In genomic region chr12:84913151-84913550, GRCh38 we compare ENCODE assay signal across 10 cellular contexts. TPM values are rescaled to one million over a fixed set of nuclear protein-coding genes. Genes with fewer than 3 reads are reported as not detected.
DNase-seq lines count a peak whose midpoint lies in the region; ATAC-seq and TF ChIP-seq lines count a peak whose summit lies in the region.
"Had no signal": no experiment of that assay in that cellular context is flagged by ENCODE, and none has a peak within 500 bp of the region (broad histone marks: within the 10 kb centered on the region; RNA-seq: fewer than 3 reads in every experiment).

No MANE protein-coding gene starts in this region.

- BruUV-seq in mammary epithelial cell (replicated peaks; lab: Mats Ljungman, UMichigan) = no TSS peak
- BruUV-seq in OCI-LY7 (replicated peaks; lab: Mats Ljungman, UMichigan) = no TSS peak

- no peak overlapping the region for H3K27ac Mint-ChIP-seq in effector memory CD8-positive, alpha-beta T cell

- H3K9me3 Mint-ChIP-seq in effector memory CD8-positive, alpha-beta T cell = no peaks in the 10 kb centered on the region

- intact Hi-C loops in mammary epithelial cell (cut with micrococcal nuclease) (loop anchor here (2.0 kb wide), 1 partner anchor 38 kb away; no protein-coding TSS in a partner anchor), OCI-LY7 (cut with micrococcal nuclease; ENCODE audit: unreplicated experiment) (no loop called here)

- TF ChIP-seq CTCF in mammary epithelial cell (conservative IDR thresholded peaks at IDR 0.05 in 1 of 2, IDR thresholded peaks at IDR 0.05 in 1 of 2; ENCODE audit: extremely low read depth in 1 of 2, insufficient read depth in 1 of 2, low read depth in 1 of 2, low read length in 2 of 2) (no peak), OCI-LY7 (conservative IDR thresholded peaks at IDR 0.05; ENCODE audit: low read length) (no peak)

- H3K4me1 Mint-ChIP-seq in effector memory CD8-positive, alpha-beta T cell (ENCODE audit: low read depth in 2 of 2) = peaks cover 0 to 2% of the 10 kb centered on the region in 2 donors

- peak overlapping the region; percentile 86 for H2AFZ ChIP-seq in mammary epithelial cell (ENCODE audit: low read depth, low read length)
- no peak overlapping the region for H2AFZ ChIP-seq in OCI-LY7 (ENCODE audit: low read length)

- peaks cover 0 to 19% of the 10 kb centered on the region in 2 donors for H3K27me3 Mint-ChIP-seq in effector memory CD8-positive, alpha-beta T cell

- H4K20me1 ChIP-seq in mammary epithelial cell (ENCODE audit: insufficient read depth, low read length) (no peaks in the 10 kb centered on the region), OCI-LY7 (ENCODE audit: insufficient read depth, low read length) (no peaks in the 10 kb centered on the region)

- no peaks in the 10 kb centered on the region for H3K36me3 Mint-ChIP-seq in effector memory CD8-positive, alpha-beta T cell (ENCODE audit: insufficient read depth)

- H3K4me1 ChIP-seq in mammary epithelial cell (ENCODE audit: insufficient read depth, low read length) (peaks cover 7% of the 10 kb centered on the region), thymus (ENCODE audit: control insufficient read depth, insufficient read depth, low read length) (peaks cover 8% of the 10 kb centered on the region), OCI-LY7 (ENCODE audit: insufficient read depth, low read length, poor library complexity, severe bottlenecking) (no peaks in the 10 kb centered on the region)

- peak; percentile 37 for DNase-seq in NCI-H146 (lab: John Stamatoyannopoulos, UW)
- DNase-seq in NCI-H146 treated with DMSO at 0.1 percent for 48 hours (lab: John Stamatoyannopoulos, UW; ENCODE audit: unreplicated experiment) = no peak
- peak; percentile 45 for DNase-seq in mammary epithelial cell
- peak; percentile 64 for DNase-seq in iris pigment epithelial cell (ENCODE audit: low read depth)
- DNase-seq in effector memory CD8-positive, alpha-beta T cell = no peak
- no peak for DNase-seq in stimulated activated naive CD4-positive, alpha-beta T cell (lab: John Stamatoyannopoulos, UW)
- no peak for DNase-seq in OCI-LY7 (ENCODE audit: low spot score)
- DNase-seq: activated naive CD4-positive, alpha-beta T cell had no signal

- H3K79me2 ChIP-seq in mammary epithelial cell (ENCODE audit: insufficient read depth, low read length) = peaks cover 41% of the 10 kb centered on the region
- H3K79me2 ChIP-seq in OCI-LY7 (ENCODE audit: insufficient read depth, low read depth, low read length) = no peaks in the 10 kb centered on the region

- H3K9me2 ChIP-seq in OCI-LY7 (ENCODE audit: insufficient read depth, low read length) = no peaks in the 10 kb centered on the region

- no peak for ATAC-seq in effector memory CD8-positive, alpha-beta T cell (replicated peaks)

- H3K4me2 ChIP-seq in mammary epithelial cell (ENCODE audit: insufficient read depth, low read depth, low read length) (peak overlapping the region; percentile 89), OCI-LY7 (ENCODE audit: low read length) (no peak overlapping the region)

- CTCF ChIA-PET in mammary epithelial cell (lab: Charles Lee; ENCODE audit: low non-redundant PET) = interaction anchor here (0.7 kb wide), 2 partner anchors 98 to 121 kb away, joined by 3 to 4 read pairs; no protein-coding TSS in a partner anchor
- CTCF ChIA-PET in OCI-LY7 (lab: Charles Lee; ENCODE audit: unreplicated experiment) = no interaction called here

- dilution Hi-C loops in mammary epithelial cell (cut with HindIII; ENCODE audit: low sequenced_read_pairs) = no loop called here

- H3K9me3 ChIP-seq in mammary epithelial cell (replicated peaks; ENCODE audit: insufficient read depth, low read length) = no peaks in the 10 kb centered on the region
- H3K9me3 ChIP-seq in thymus (ENCODE audit: control insufficient read depth) = no peaks in the 10 kb centered on the region
- no peaks in the 10 kb centered on the region for H3K9me3 ChIP-seq in OCI-LY7 (ENCODE audit: low read length)

- H3K27ac ChIP-seq in mammary epithelial cell (ENCODE audit: insufficient read depth, low read depth, low read length) (peak overlapping the region; percentile 85), thymus (ENCODE audit: low read depth) (no peak overlapping the region), OCI-LY7 (ENCODE audit: low read depth, low read length, poor library complexity, severe bottlenecking) (no peak overlapping the region)
- H3K27ac ChIP-seq: HL-60 had no signal

- H3K27me3 ChIP-seq in mammary epithelial cell (ENCODE audit: insufficient read depth, low read length) (no peaks in the 10 kb centered on the region), thymus (ENCODE audit: control insufficient read depth, insufficient read depth) (peaks cover 33% of the 10 kb centered on the region)

- H3K4me3 ChIP-seq in mammary epithelial cell (replicated peaks in 1 of 3; ENCODE audit: insufficient read depth in 1 of 3, low read depth in 2 of 3, low read length in 3 of 3) (peak overlapping the region; percentile 64 to 88 (median 77)), thymus (ENCODE audit: low read length) (peak overlapping the region; percentile 39), OCI-LY7 (ENCODE audit: low read depth, low read length, poor library complexity, severe bottlenecking) (no peak overlapping the region)

- no peaks in the 10 kb centered on the region for H3K36me3 ChIP-seq in mammary epithelial cell (ENCODE audit: insufficient read depth, low read length)
- no peaks in the 10 kb centered on the region for H3K36me3 ChIP-seq in thymus (ENCODE audit: control insufficient read depth, insufficient read depth)
- H3K36me3 ChIP-seq in OCI-LY7 (ENCODE audit: insufficient read depth, low read length) = no peaks in the 10 kb centered on the region

- POLR2A ChIA-PET in OCI-LY7 (lab: Charles Lee) = no interaction called here

- peak overlapping the region; percentile 68 for H3K9ac ChIP-seq in mammary epithelial cell (ENCODE audit: insufficient read depth, low read length)

- H3K4me3 Mint-ChIP-seq in effector memory CD8-positive, alpha-beta T cell = no peak overlapping the region

- WGBS in mammary epithelial cell (ENCODE audit: low coverage, missing lambda C conversion rate) = 18% methylated on average over 10 of the region's 10 CpGs
- 12% methylated on average over 10 of the region's 10 CpGs for whole genome bisulfite sequencing in thymus

- in situ Hi-C loops in mammary epithelial cell (cut with MboI; ENCODE audit: low sequenced_read_pairs in 2 of 2) = no loop called here

RNA-seq across cellular contexts. Expression of gene SLC6A15, which starts 0.6 kb away (rescaled TPM):
- 100 to 1,000 TPM in 1 of 2 donors, 10 to 100 TPM in 1; 26.7 to 185 TPM for total RNA-seq in mammary epithelial cell
- 12.0 TPM for polyA plus RNA-seq in mammary epithelial cell
- 38.9 TPM for polyA minus RNA-seq in mammary epithelial cell
- 0.32 TPM for polyA plus RNA-seq in thymus
- total RNA-seq in OCI-LY7 (2014; rRNA removed; shearing (Covaris generic)) = not detected in 2 replicates
- total RNA-seq in OCI-LY7 (2022) = not detected in 2 replicates

Comparison
In these comparisons a context has a peak if more than half of its experiments do, and no peak if none do; other contexts are left out.
1. DNase-seq: peak in NCI-H146 (single experiment), mammary epithelial cell (single experiment) and iris pigment epithelial cell (single experiment); none in NCI-H146 treated with DMSO at 0.1 percent for 48 hours (single experiment), effector memory CD8-positive, alpha-beta T cell (0 of 3), stimulated activated naive CD4-positive, alpha-beta T cell (0 of 6) and OCI-LY7 (single experiment).
2. RNA of gene SLC6A15, which starts 0.6 kb away (total RNA-seq): 26.7 to 185 TPM in mammary epithelial cell; not detected in OCI-LY7; every median in the first group is over 10 times any median in the second.